17 cellular contexts compared by ENCODE assay signal in the genomic region with DNA sequence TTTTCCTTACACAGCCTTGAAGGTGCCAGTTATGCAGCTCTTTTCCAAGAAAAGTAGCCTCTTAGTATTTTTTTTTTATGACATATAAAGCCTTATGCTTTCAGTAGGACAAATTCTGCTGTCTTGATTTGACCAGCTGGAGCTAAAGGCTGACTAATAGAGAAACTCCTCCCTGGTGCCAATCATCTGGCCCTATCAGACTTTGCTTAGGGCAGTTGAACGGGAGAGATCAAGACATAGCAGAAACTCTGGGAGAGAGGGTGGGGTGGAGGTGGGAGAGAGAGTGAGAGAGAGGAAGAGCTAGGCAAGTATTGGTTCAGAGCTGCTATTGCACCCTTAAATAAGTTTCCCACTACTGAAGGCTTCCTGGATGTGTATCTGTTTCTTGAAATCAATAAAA.
A peak's percentile ranks its signal among the peaks of the same experiment; 100 is the strongest.
DNase-seq lines count a peak whose midpoint lies in the region; ATAC-seq, FAIRE-seq and TF ChIP-seq lines count a peak whose summit lies in the region.
"Had no signal": no experiment of that assay in that cellular context is flagged by ENCODE, and none has a peak within 500 bp of the region (broad histone marks: within the 10 kb centered on the region; RNA-seq: fewer than 3 reads in every experiment).

No MANE protein-coding gene starts in this region.

- no peak overlapping the region for H3K4me2 ChIP-seq in K562 (ENCODE audit: insufficient read depth, low read length)

- no peak for DNase-seq in GM12892 (ENCODE audit: insufficient read length)
- DNase-seq in NCI-H226, result peak; percentile 36
- DNase-seq in K562 (ENCODE audit: extremely low read depth in 1 of 4, low spot score in 3 of 4), result no peak
- no peak for DNase-seq in pancreas
- no peak for DNase-seq in iPS-NIHi11 (ENCODE audit: low spot score)
- no peak for DNase-seq in inferior parietal cortex (ENCODE audit: extremely low spot score)
- DNase-seq: BE2C; C1 segment of cervical spinal cord; Caco-2; CD4-positive, CD25-positive, alpha-beta regulatory T cell; CD8-positive, alpha-beta memory T cell; H9; IMR-90 had no signal

- H3K9ac ChIP-seq in K562 (ENCODE audit: insufficient read depth in 1 of 2, low read depth in 2 of 2, low read length in 2 of 2), result no peak overlapping the region

- TF ChIP-seq EP300 in K562 (IDR thresholded peaks at IDR 0.05; ENCODE audit: low read length), result no peak

- in situ Hi-C loops in K562 (cut with MboI), result no loop called here

- CTCF ChIA-PET in K562 (lab: Yijun Ruan, JAX; ENCODE audit: low intra/inter-chr PET ratio), result no interaction called here

- H3K9me3 ChIP-seq in K562 (replicated peaks; ENCODE audit: control insufficient read depth, insufficient read depth, low read depth, low read length) (no peaks in the 10 kb centered on the region), pancreas (no peaks in the 10 kb centered on the region)
- H3K9me3 ChIP-seq: BE2C, Caco-2 had no signal

- no peak for ATAC-seq in K562
- ATAC-seq in pancreas, result peak in 3 of 4 donors; percentile 70 to 78 (median 78)

- H3K4me3 ChIP-seq in K562 (no peak overlapping the region), pancreas (no peak overlapping the region)

- no peaks in the 10 kb centered on the region; the same call in 1 of the 2 replicates for H4K20me1 ChIP-seq in K562 (replicated peaks; ENCODE audit: control insufficient read depth, insufficient read depth, low read length)

- TF ChIP-seq CTCF in K562 (IDR thresholded peaks at IDR 0.05 in 2 of 3, conservative IDR thresholded peaks at IDR 0.05 in 1 of 3; ENCODE audit: insufficient read depth in 2 of 3, low read depth in 1 of 3, low read length in 3 of 3) (no peak), pancreas (IDR thresholded peaks at IDR 0.05) (no peak)

- intact Hi-C loops in K562 (cut with micrococcal nuclease), result no loop called here
- intact Hi-C loops in pancreas (cut with DNase I), result no loop called here

- BruUV-seq in K562 (replicated peaks; lab: Mats Ljungman, UMichigan), result no TSS peak

- no peaks in the 10 kb centered on the region for H3K4me1 ChIP-seq in K562 (replicated peaks in 1 of 2; ENCODE audit: control insufficient read depth in 2 of 2, insufficient read depth in 2 of 2, low read length in 2 of 2)
- H3K4me1 ChIP-seq in pancreas, result peaks cover 0 to 9% (median 0%) of the 10 kb centered on the region in 3 donors
- H3K4me1 ChIP-seq: BE2C, Caco-2 had no signal

- no peak for TF ChIP-seq RAD21 in K562 (CRISPR knock-in tag; conservative IDR thresholded peaks at IDR 0.05 in 1 of 2, IDR thresholded peaks at IDR 0.05 in 1 of 2)

- H3K27me3 ChIP-seq in K562 (ENCODE audit: control insufficient read depth in 2 of 2, insufficient read depth in 2 of 2, low read length in 2 of 2) (peaks cover 9 to 15% of the 10 kb centered on the region in 2 experiments; a peak in 2 of 5 replicates), pancreas (no peaks in the 10 kb centered on the region)
- H3K27me3 ChIP-seq: BE2C had no signal

- WGBS in K562 (ENCODE audit: insufficient coverage, low coverage, missing lambda C conversion rate), result 0% methylated on average over 1 of the region's 1 CpG
- 6 to 14% methylated on average over 1 of the region's 1 CpG for WGBS in pancreas, 2 donors

- H3K27ac ChIP-seq in K562 (ENCODE audit: extremely low read depth, low read depth, low read length) (no peak overlapping the region), pancreas (no peak overlapping the region)

- peak; percentile 53 for FAIRE-seq in GM12892 (lab: Jason Lieb, UNC)
- no peak for FAIRE-seq in K562 (lab: Jason Lieb, UNC)
- FAIRE-seq in pancreas (lab: Jason Lieb, UNC), result no peak
- FAIRE-seq: D721Med, G401.6, H1, HTR-8/SVneo had no signal

- no peak overlapping the region for H2AFZ ChIP-seq in K562 (ENCODE audit: low read depth, low read length)

- H3K36me3 ChIP-seq in K562 (ENCODE audit: control insufficient read depth, insufficient read depth, low read length) (no peaks in the 10 kb centered on the region), pancreas (no peaks in the 10 kb centered on the region)
- H3K36me3 ChIP-seq: BE2C had no signal

- H3K9me1 ChIP-seq in K562 (ENCODE audit: control insufficient read depth, insufficient read depth, low read length), result no peaks in the 10 kb centered on the region

- H3K79me2 ChIP-seq in K562 (ENCODE audit: control insufficient read depth, insufficient read depth, low read length), result no peaks in the 10 kb centered on the region

- POLR2A ChIA-PET in K562 (lab: Yijun Ruan, JAX), result no interaction called here

- TF ChIP-seq POLR2A in GM12892 (IDR thresholded peaks at IDR 0.05; ENCODE audit: low read depth, low read length) (no peak), K562 (conservative IDR thresholded peaks at IDR 0.05) (no peak)

TF ChIP-seq in K562, 482 proteins besides CTCF, POLR2A, EP300 and RAD21:
- TF ChIP-seq FOXA1 (IDR thresholded peaks at IDR 0.05; ENCODE audit: borderline replicate concordance), result no peak
- no peak for TF ChIP-seq SNRNP70 (optimal IDR thresholded peaks at IDR 0.05; ENCODE audit: low read depth, low read length)
- TF ChIP-seq, protein P1, sequence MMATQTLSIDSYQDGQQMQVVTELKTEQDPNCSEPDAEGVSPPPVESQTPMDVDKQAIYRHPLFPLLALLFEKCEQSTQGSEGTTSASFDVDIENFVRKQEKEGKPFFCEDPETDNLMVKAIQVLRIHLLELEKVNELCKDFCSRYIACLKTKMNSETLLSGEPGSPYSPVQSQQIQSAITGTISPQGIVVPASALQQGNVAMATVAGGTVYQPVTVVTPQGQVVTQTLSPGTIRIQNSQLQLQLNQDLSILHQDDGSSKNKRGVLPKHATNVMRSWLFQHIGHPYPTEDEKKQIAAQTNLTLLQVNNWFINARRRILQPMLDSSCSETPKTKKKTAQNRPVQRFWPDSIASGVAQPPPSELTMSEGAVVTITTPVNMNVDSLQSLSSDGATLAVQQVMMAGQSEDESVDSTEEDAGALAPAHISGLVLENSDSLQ (IDR thresholded peaks at IDR 0.05), result 0 out of 2 replicates have a peak, but pooled peaks have one; percentile 41
- TF ChIP-seq KLF1 (tag; IDR thresholded peaks at IDR 0.05), result no peak
- TF ChIP-seq POLR3G (IDR thresholded peaks at IDR 0.05; ENCODE audit: extremely low read depth, insufficient read length, insufficient replicate concordance), result no peak
- TF ChIP-seq MYBL2 (IDR thresholded peaks at IDR 0.05; ENCODE audit: low read depth), result no peak
- TF ChIP-seq MYBL2 (CRISPR knock-in tag; IDR thresholded peaks at IDR 0.05; ENCODE audit: borderline replicate concordance), result no peak
